Comparison of ENCODE assay signal across 22 cellular contexts in the genomic region with DNA sequence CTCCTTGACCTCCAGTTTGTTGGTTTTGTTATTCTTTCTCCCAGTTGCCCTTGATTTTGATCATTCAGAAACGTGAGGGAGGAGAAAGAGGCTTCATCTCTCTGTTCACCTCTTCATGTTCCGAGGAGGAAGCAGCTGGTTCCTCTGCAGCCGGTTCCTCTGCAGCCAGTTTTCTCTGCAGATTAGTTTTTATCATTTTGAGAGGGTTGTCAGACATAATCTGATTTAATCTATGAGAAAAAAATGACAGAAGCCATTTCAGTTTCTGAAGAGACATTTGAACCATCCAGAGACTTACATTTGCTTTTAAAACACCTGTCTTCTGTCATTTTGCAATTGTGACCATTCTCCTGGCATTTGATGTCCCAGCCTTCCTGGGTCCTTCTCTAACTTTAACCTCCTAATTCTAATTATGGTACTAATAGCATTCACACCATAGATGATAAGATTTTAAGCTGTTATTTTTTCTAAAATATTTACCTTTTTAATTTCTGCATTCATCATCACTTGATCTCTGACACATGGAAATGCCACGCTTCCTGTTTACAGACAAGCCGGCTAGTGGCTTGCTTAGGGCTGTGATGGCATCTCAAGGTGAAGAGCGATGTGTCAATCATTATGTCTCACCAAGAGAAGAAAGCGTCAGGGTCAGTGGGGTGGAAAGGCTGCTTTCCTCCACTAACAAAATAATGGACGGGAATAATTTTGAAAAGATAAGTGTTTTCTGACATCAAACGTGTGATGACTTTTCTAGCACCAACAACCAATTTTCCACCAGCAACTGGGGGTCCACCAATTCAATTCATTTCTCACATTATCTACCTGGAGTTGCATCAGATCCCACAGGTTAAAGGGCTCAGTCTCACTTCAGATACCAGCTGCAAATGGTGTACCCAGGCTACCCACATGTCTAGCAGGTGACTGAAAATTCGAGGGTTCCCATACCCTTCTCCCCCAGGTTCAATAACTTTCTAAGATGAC.
"Had no signal": no experiment of that assay in that cellular context is flagged by ENCODE, and none has a peak within 500 bp of the region (broad histone marks: within the 10 kb centered on the region; RNA-seq: fewer than 3 reads in every experiment).

No MANE protein-coding gene starts in this region.

- H3K36me3 Mint-ChIP-seq: activated naive CD8-positive, alpha-beta T cell treated with anti-CD3 and anti-CD28 coated beads, Interleukin-2, amount 10 ng/mL, durations not matched to agents 7 days and 5 days; T-cell had no signal

- DNase-seq: activated CD4-positive, alpha-beta T cell treated with anti-CD3 and anti-CD28 coated beads, Interleukin-2, amount 50 U/mL, for 1 hour; activated effector memory CD4-positive, alpha-beta T cell treated with Interleukin-2 at 50 U/mL for 16 hours; activated naive CD4-positive, alpha-beta T cell treated with anti-CD3 and anti-CD28 coated beads for 36 hours; activated naive CD8-positive, alpha-beta T cell treated with anti-CD3 and anti-CD28 coated beads, Interleukin-2, amount 10 ng/mL, durations not matched to agents 7 days and 5 days; amniotic stem cell; islet precursor cell; midbrain; ovary; stimulated activated CD4-positive, alpha-beta T cell treated with anti-CD3 and anti-CD28 coated beads, Interleukin-4, amount 100 ng/mL, for 24 hours; stomach; T-cell had no signal

- H3K4me1 Mint-ChIP-seq: central memory CD8-positive, alpha-beta T cell had no signal

- H3K4me3 Mint-ChIP-seq: activated naive CD4-positive, alpha-beta T cell treated with anti-CD3 and anti-CD28 coated beads for 36 hours; activated naive CD8-positive, alpha-beta T cell treated with anti-CD3 and anti-CD28 coated beads, Interleukin-2, amount 10 ng/mL, durations not matched to agents 7 days and 5 days; activated T-cell treated with anti-CD3 and anti-CD28 coated beads, Interleukin-2, amount 50 U/mL, for 72 hours; central memory CD8-positive, alpha-beta T cell; nephron; T-cell; T-helper 2 cell treated with Interferon-gamma antibody and Interleukin-4, amounts not matched to agents 5 μg/mL and 100 μg/mL, for 36 hours had no signal

- H3K9me3 ChIP-seq: breast epithelium, gastroesophageal sphincter, neutrophil, ovary, prostate gland, stomach, suprapubic skin, tibial nerve had no signal

- H3K36me3 ChIP-seq: breast epithelium, gastroesophageal sphincter, neutrophil, ovary, prostate gland, stomach, suprapubic skin, tibial nerve had no signal

- H3K27ac Mint-ChIP-seq: activated naive CD4-positive, alpha-beta T cell treated with anti-CD3 and anti-CD28 coated beads for 36 hours; activated naive CD8-positive, alpha-beta T cell treated with anti-CD3 and anti-CD28 coated beads, Interleukin-2, amount 10 ng/mL, durations not matched to agents 7 days and 5 days; activated T-cell treated with anti-CD3 and anti-CD28 coated beads, Interleukin-2, amount 50 U/mL, for 72 hours; nephron; T-cell; T-helper 2 cell treated with Interferon-gamma antibody and Interleukin-4, amounts not matched to agents 5 μg/mL and 100 μg/mL, for 36 hours had no signal

- H3K27me3 ChIP-seq: breast epithelium, gastroesophageal sphincter, ovary, stomach, suprapubic skin, tibial nerve had no signal

- H3K4me3 ChIP-seq: breast epithelium, dorsolateral prefrontal cortex, gastroesophageal sphincter, ovary, prostate gland, stomach, suprapubic skin, tibial nerve had no signal

- H3K9me3 Mint-ChIP-seq: activated naive CD4-positive, alpha-beta T cell treated with anti-CD3 and anti-CD28 coated beads for 36 hours; activated naive CD8-positive, alpha-beta T cell treated with anti-CD3 and anti-CD28 coated beads, Interleukin-2, amount 10 ng/mL, durations not matched to agents 7 days and 5 days; activated T-cell treated with anti-CD3 and anti-CD28 coated beads, Interleukin-2, amount 50 U/mL, for 72 hours; central memory CD8-positive, alpha-beta T cell; nephron; T-cell; T-helper 2 cell treated with Interferon-gamma antibody and Interleukin-4, amounts not matched to agents 5 μg/mL and 100 μg/mL, for 36 hours had no signal

- ATAC-seq: activated T-cell treated with anti-CD3 and anti-CD28 coated beads, Interleukin-2, amount 50 U/mL, for 72 hours; gastroesophageal sphincter; T-cell had no signal

- H3K4me1 ChIP-seq: breast epithelium, gastroesophageal sphincter, prostate gland, stomach, suprapubic skin, tibial nerve had no signal

- H3K27ac ChIP-seq: breast epithelium, dorsolateral prefrontal cortex, gastroesophageal sphincter, neutrophil, ovary, prostate gland, stomach, suprapubic skin, tibial nerve had no signal
